ENCODE assay signal across 1 cellular context in the genomic region with DNA sequence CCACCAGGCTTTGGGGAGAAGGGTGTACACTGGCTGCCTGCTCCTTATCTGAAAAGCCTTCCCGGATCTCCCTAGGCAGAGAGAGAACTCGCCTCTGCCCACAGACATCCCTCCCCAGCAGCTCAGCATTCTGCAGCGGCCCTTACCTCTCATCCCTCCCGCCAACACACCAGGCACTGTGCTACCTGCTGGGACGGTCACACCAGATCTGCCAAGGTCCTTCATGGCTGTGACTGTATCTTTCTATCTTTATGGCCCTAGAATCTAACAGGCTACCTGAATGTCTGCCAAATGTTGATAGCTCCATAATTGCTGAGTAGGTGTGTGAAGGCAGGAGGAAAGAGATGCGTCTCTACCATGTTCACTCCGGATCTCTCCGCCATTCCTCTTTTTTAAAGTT.
TF ChIP-seq lines count a peak whose summit lies in the region.

No MANE protein-coding gene starts in this region.

TF ChIP-seq in HEK293, 187 proteins besides CTCF, POLR2A, EP300 and RAD21 (continued from another document):
- TF ChIP-seq, protein P1, sequence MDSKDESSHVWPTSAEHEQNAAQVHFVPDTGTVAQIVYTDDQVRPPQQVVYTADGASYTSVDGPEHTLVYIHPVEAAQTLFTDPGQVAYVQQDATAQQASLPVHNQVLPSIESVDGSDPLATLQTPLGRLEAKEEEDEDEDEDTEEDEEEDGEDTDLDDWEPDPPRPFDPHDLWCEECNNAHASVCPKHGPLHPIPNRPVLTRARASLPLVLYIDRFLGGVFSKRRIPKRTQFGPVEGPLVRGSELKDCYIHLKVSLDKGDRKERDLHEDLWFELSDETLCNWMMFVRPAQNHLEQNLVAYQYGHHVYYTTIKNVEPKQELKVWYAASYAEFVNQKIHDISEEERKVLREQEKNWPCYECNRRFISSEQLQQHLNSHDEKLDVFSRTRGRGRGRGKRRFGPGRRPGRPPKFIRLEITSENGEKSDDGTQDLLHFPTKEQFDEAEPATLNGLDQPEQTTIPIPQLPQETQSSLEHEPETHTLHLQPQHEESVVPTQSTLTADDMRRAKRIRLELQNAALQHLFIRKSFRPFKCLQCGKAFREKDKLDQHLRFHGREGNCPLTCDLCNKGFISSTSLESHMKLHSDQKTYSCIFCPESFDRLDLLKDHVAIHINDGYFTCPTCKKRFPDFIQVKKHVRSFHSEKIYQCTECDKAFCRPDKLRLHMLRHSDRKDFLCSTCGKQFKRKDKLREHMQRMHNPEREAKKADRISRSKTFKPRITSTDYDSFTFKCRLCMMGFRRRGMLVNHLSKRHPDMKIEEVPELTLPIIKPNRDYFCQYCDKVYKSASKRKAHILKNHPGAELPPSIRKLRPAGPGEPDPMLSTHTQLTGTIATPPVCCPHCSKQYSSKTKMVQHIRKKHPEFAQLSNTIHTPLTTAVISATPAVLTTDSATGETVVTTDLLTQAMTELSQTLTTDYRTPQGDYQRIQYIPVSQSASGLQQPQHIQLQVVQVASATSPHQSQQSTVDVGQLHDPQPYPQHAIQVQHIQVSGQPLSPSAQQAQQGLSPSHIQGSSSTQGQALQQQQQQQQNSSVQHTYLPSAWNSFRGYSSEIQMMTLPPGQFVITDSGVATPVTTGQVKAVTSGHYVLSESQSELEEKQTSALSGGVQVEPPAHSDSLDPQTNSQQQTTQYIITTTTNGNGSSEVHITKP (tag by site-specific recombination; IDR thresholded peaks at IDR 0.05): 0 out of 2 replicates have a peak, but pooled peaks have one; percentile 15
- peak; percentile 54; the same call in 1 of the 2 replicates for TF ChIP-seq SCRT1 (tag by site-specific recombination; IDR thresholded peaks at IDR 0.05; ENCODE audit: borderline replicate concordance)
- peak; percentile 83 for TF ChIP-seq ZIC2 (tag by site-specific recombination; IDR thresholded peaks at IDR 0.05)
- no peak for TF ChIP-seq ZNF114 (tag by site-specific recombination; IDR thresholded peaks at IDR 0.05)
- TF ChIP-seq SCRT2 (tag by site-specific recombination; IDR thresholded peaks at IDR 0.05): peak; percentile 62
TF ChIP-seq in HEK293: peak in this region for 9.
